In the genomic region with DNA sequence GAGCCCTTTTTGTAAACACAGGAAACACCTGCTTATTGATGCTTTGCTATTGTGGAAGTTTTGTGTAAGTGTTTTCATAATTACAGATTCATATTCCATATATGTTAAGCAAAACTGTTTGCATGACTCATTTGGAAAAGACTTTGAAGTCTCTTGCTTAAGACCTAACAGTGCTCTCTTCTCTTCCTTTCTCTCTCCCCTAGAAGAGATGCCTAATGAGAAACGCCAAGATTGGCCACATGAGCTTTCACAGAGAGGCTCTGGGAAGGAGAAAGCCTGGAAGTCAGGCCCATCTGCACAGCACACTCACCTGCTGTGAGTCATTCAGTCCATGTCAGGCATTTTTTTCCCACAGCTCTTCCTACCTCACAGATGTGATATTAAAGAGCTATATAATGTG, we compare ENCODE assay signal across 16 cellular contexts.
DNase-seq lines count a peak whose midpoint lies in the region; ATAC-seq, FAIRE-seq and TF ChIP-seq lines count a peak whose summit lies in the region.
"Had no signal": no experiment of that assay in that cellular context is flagged by ENCODE, and none has a peak within 500 bp of the region (broad histone marks: within the 10 kb centered on the region; RNA-seq: fewer than 3 reads in every experiment).

No MANE protein-coding gene starts in this region.

- H3K4me3 ChIP-seq in DND-41 (ENCODE audit: low read depth in 1 of 2, low read length in 2 of 2), result no peak overlapping the region
- no peak overlapping the region for H3K4me3 ChIP-seq in adipocyte (ENCODE audit: low read length)
- H3K4me3 ChIP-seq: SK-N-MC, stomach had no signal

- no peak for FAIRE-seq in HTR-8/SVneo (lab: Jason Lieb, UNC)
- FAIRE-seq: GM12891 had no signal

- intact Hi-C loops in posterior vena cava (cut with DNase I), result no loop called here

- H3K27ac ChIP-seq in DND-41 (ENCODE audit: low read length), result no peak overlapping the region
- H3K27ac ChIP-seq: SK-N-MC, stomach had no signal

- no peaks in the 10 kb centered on the region for H4K20me1 ChIP-seq in DND-41 (ENCODE audit: insufficient read depth, low read length)

- peaks cover 7% of the 10 kb centered on the region for H3K4me1 ChIP-seq in DND-41 (ENCODE audit: insufficient read depth, low read length)
- peaks cover 17% of the 10 kb centered on the region for H3K4me1 ChIP-seq in adipocyte (ENCODE audit: control insufficient read depth, insufficient read depth, low read length)

- H3K4me2 ChIP-seq in DND-41 (ENCODE audit: insufficient read depth, low read length), result no peak overlapping the region

- no peaks in the 10 kb centered on the region for H3K79me2 ChIP-seq in DND-41 (ENCODE audit: insufficient read depth, low read length)

- H3K36me3 ChIP-seq in DND-41 (ENCODE audit: insufficient read depth, low read length) (no peaks in the 10 kb centered on the region), adipocyte (ENCODE audit: control insufficient read depth, insufficient read depth, low read length, severe bottlenecking) (no peaks in the 10 kb centered on the region)
- H3K36me3 ChIP-seq: stomach had no signal

- DNase-seq in DND-41 (no peak), HPDE6-E6E7 (ENCODE audit: extremely low spot score) (peak; percentile 25), adipocyte (ENCODE audit: low read depth) (peak; percentile 59), iris pigment epithelial cell (ENCODE audit: low read depth) (peak; percentile 85), GF-D8 (lab: John Stamatoyannopoulos, UW) (no peak), HTR-8/SVneo (ENCODE audit: insufficient read length, low spot score) (no peak), posterior vena cava (ENCODE audit: low spot score) (no peak), T1000 (lab: John Stamatoyannopoulos, UW) (no peak)
- DNase-seq: activated CD4-positive, alpha-beta T cell treated with anti-CD3 and anti-CD28 coated beads, Interleukin-2, amount 10 ng/mL, durations not matched to agents 7 days and 5 days; activated naive CD4-positive, alpha-beta T cell; CD4-positive, alpha-beta memory T cell; effector CD4-positive, alpha-beta T cell; stimulated activated CD4-positive, alpha-beta T cell treated with anti-CD3 and anti-CD28 coated beads, Interleukin-1b, Interleukin-23, amount 100 ng/mL, for 48 hours; stomach had no signal

- ATAC-seq in DND-41 (ENCODE audit: insufficient read depth, low read depth), result peak; percentile 54

- no peaks in the 10 kb centered on the region for H3K9me3 ChIP-seq in DND-41 (ENCODE audit: insufficient read depth, low read length, severe bottlenecking)
- no peaks in the 10 kb centered on the region for H3K9me3 ChIP-seq in adipocyte (ENCODE audit: control insufficient read depth, low read length)
- H3K9me3 ChIP-seq: stomach had no signal

- TF ChIP-seq CTCF in DND-41 (IDR thresholded peaks at IDR 0.05; ENCODE audit: borderline replicate concordance, extremely low read depth, low read length, poor library complexity, severe bottlenecking), result no peak

- no peak overlapping the region for H2AFZ ChIP-seq in DND-41 (ENCODE audit: low read depth, low read length)

- no peak overlapping the region for H3K9ac ChIP-seq in DND-41 (ENCODE audit: low read depth, low read length)
- no peak overlapping the region for H3K9ac ChIP-seq in adipocyte (ENCODE audit: low read length)

- H3K27me3 ChIP-seq in DND-41 (ENCODE audit: insufficient read depth, low read length, poor library complexity) (no peaks in the 10 kb centered on the region), adipocyte (replicated peaks; ENCODE audit: control insufficient read depth, insufficient read depth, low read length) (no peaks in the 10 kb centered on the region)
- H3K27me3 ChIP-seq: stomach had no signal

Comparison
In these comparisons a context has a peak if more than half of its experiments do, and no peak if none do; other contexts are left out.
1. DNase-seq: peak in HPDE6-E6E7 (single experiment), adipocyte (single experiment) and iris pigment epithelial cell (single experiment); none in DND-41 (single experiment), GF-D8 (single experiment), HTR-8/SVneo (single experiment), posterior vena cava (single experiment) and T1000 (single experiment).